In the genomic region with DNA sequence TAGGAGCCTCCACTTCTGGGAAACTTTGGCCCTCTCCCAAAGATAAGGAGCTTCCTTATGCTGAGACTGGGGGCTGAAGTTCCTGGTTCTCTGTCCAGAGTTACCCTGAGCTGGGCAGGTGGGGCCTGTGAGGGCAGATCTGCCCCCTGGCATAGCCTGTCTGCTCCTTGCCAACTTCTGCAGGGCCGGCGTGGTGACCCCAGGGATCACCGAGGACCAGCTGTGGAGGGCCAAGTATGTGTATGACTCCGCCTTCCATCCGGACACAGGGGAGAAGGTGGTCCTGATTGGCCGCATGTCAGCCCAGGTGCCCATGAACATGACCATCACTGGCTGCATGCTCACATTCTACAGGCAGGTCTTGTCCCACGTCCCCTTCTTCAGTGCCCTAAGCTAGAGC, we compare ENCODE assay signal across 20 cellular contexts. TPM values are rescaled to one million over a fixed set of nuclear protein-coding genes. Genes with fewer than 3 reads are reported as not detected.
DNase-seq lines count a peak whose midpoint lies in the region; TF ChIP-seq lines count a peak whose summit lies in the region.
"Had no signal": no experiment of that assay in that cellular context is flagged by ENCODE, and none has a peak within 500 bp of the region (broad histone marks: within the 10 kb centered on the region; RNA-seq: fewer than 3 reads in every experiment).

No MANE protein-coding gene starts in this region.

- H3K27me3 Mint-ChIP-seq in T-helper 1 cell treated with Interleukin-12 subunit alpha and Interleukin-12 subunit beta and Interleukin-4 antibody, amounts not matched to agents 30 μg/mL and 1 μg/mL, for 36 hours (ENCODE audit: low read depth) = no peaks in the 10 kb centered on the region
- H3K27me3 Mint-ChIP-seq in endodermal cell (ENCODE audit: insufficient read depth) = peaks cover 90% of the 10 kb centered on the region
- H3K27me3 Mint-ChIP-seq: B cell; CD4-positive, alpha-beta T cell had no signal

- peaks cover 17% of the 10 kb centered on the region for H3K4me1 Mint-ChIP-seq in T-helper 1 cell treated with Interleukin-12 subunit alpha and Interleukin-12 subunit beta and Interleukin-4 antibody, amounts not matched to agents 30 μg/mL and 1 μg/mL, for 36 hours (ENCODE audit: low read depth)
- H3K4me1 Mint-ChIP-seq in endodermal cell = peaks cover 14% of the 10 kb centered on the region

- H3K27ac ChIP-seq in hepatocyte (peak overlapping the region; percentile 62), neuronal stem cell (replicated peaks; ENCODE audit: low read length) (no peak overlapping the region), spleen (no peak overlapping the region), breast epithelium (no peak overlapping the region), endodermal cell (ENCODE audit: low read depth, low read length) (no peak overlapping the region), trophoblast cell (ENCODE audit: low read depth, low read length) (no peak overlapping the region)
- H3K27ac ChIP-seq: 22Rv1; A549; BLaER1 treated with 17β-estradiol and CSF1 and Interleukin-3, amounts not matched to agents 10 nM and 100 nM; C4-2B had no signal

- H3K27me3 ChIP-seq in hepatocyte (no peaks in the 10 kb centered on the region), neuronal stem cell (ENCODE audit: control insufficient read depth in 3 of 3, insufficient read depth in 3 of 3, low read depth in 1 of 3, low read length in 3 of 3) (peaks cover 11 to 56% (median 45%) of the 10 kb centered on the region in 3 experiments), spleen (replicated peaks in 1 of 7) (peaks cover 0 to 6% (median 0%) of the 10 kb centered on the region in 7 donors), breast epithelium (no peaks in the 10 kb centered on the region), endodermal cell (ENCODE audit: control insufficient read depth, insufficient read depth, low read length, poor library complexity, severe bottlenecking) (peaks cover 98% of the 10 kb centered on the region), trophoblast cell (ENCODE audit: insufficient read depth, low read length) (no peaks in the 10 kb centered on the region)
- H3K27me3 ChIP-seq: BLaER1 treated with 17β-estradiol and CSF1 and Interleukin-3, amounts not matched to agents 10 nM and 100 nM had no signal

- H3K79me1 ChIP-seq in neuronal stem cell (ENCODE audit: low read depth, low read length) = no peaks in the 10 kb centered on the region
- H3K79me1 ChIP-seq in trophoblast cell (ENCODE audit: low read length) = peaks cover 9% of the 10 kb centered on the region

- no peak overlapping the region for H3K18ac ChIP-seq in neuronal stem cell (ENCODE audit: low read length)
- no peak overlapping the region for H3K18ac ChIP-seq in trophoblast cell (ENCODE audit: low read length)

- H3K14ac ChIP-seq in neuronal stem cell (ENCODE audit: low read length) (peak overlapping the region; percentile 60), trophoblast cell (ENCODE audit: low read length) (no peak overlapping the region)

- H3K4me1 ChIP-seq in hepatocyte (ENCODE audit: insufficient read depth) (peaks cover 27% of the 10 kb centered on the region), neuronal stem cell (ENCODE audit: control insufficient read depth in 2 of 2, insufficient read depth in 1 of 2, low read depth in 1 of 2, low read length in 2 of 2) (peaks cover 20 to 22% of the 10 kb centered on the region in 2 donors), spleen (peaks cover 6 to 38% (median 24%) of the 10 kb centered on the region in 6 donors), breast epithelium (peaks cover 5% of the 10 kb centered on the region in 2 donors), endodermal cell (ENCODE audit: control insufficient read depth, insufficient read depth, low read length) (peaks cover 4% of the 10 kb centered on the region), trophoblast cell (ENCODE audit: control insufficient read depth in 1 of 2, insufficient read depth in 2 of 2, low read length in 2 of 2) (peaks cover 12 to 20% of the 10 kb centered on the region in 2 experiments)

- no peak for DNase-seq in T-helper 1 cell
- no peak for DNase-seq in hepatocyte (ENCODE audit: low spot score)
- DNase-seq in neuronal stem cell (ENCODE audit: low spot score) = no peak
- peak; percentile 59 for DNase-seq in spleen
- DNase-seq in breast epithelium (ENCODE audit: low spot score in 2 of 2) = no peak
- no peak for DNase-seq in endodermal cell
- DNase-seq in trophoblast cell = no peak
- DNase-seq: AML-193; Caco-2; Calu3; CD4-positive, alpha-beta T cell; CD8-positive, alpha-beta T cell; DMS79 treated with DMSO at 0.1 percent for 48 hours; GF-D8 had no signal

- H4K91ac ChIP-seq in neuronal stem cell (ENCODE audit: low read depth, low read length, poor library complexity) = no peak overlapping the region
- no peak overlapping the region for H4K91ac ChIP-seq in trophoblast cell (ENCODE audit: low read depth, low read length)

- H2BK120ac ChIP-seq in neuronal stem cell (ENCODE audit: low read depth, low read length) (peak overlapping the region; percentile 92), trophoblast cell (ENCODE audit: insufficient read depth, low read length, poor library complexity) (no peak overlapping the region)

- no peaks in the 10 kb centered on the region for H3K36me3 ChIP-seq in hepatocyte (replicated peaks; ENCODE audit: insufficient read depth, low read depth)
- H3K36me3 ChIP-seq in neuronal stem cell (replicated peaks in 1 of 2; ENCODE audit: control insufficient read depth in 2 of 2, insufficient read depth in 2 of 2, low read length in 2 of 2) = no peaks in the 10 kb centered on the region
- peaks cover 5 to 59% (median 49%) of the 10 kb centered on the region in 6 donors for H3K36me3 ChIP-seq in spleen
- H3K36me3 ChIP-seq in breast epithelium = no peaks in the 10 kb centered on the region
- H3K36me3 ChIP-seq in endodermal cell (ENCODE audit: control insufficient read depth, insufficient read depth, low read length) = no peaks in the 10 kb centered on the region
- H3K36me3 ChIP-seq in trophoblast cell (ENCODE audit: control insufficient read depth in 1 of 2, insufficient read depth in 2 of 2, low read length in 2 of 2) = peaks cover 21 to 25% of the 10 kb centered on the region in 2 experiments

- H2BK12ac ChIP-seq in neuronal stem cell (ENCODE audit: low read length) = no peak overlapping the region
- no peak overlapping the region for H2BK12ac ChIP-seq in trophoblast cell (ENCODE audit: low read length)

- no peak for TF ChIP-seq CTCF in hepatocyte (IDR thresholded peaks at IDR 0.05; ENCODE audit: poor library complexity)
- no peak for TF ChIP-seq CTCF in spleen (IDR thresholded peaks at IDR 0.05 in 8 of 11, conservative IDR thresholded peaks at IDR 0.05 in 3 of 11)
- no peak for TF ChIP-seq CTCF in breast epithelium (IDR thresholded peaks at IDR 0.05)
- TF ChIP-seq CTCF in endodermal cell (conservative IDR thresholded peaks at IDR 0.05) = no peak

- H3K9ac ChIP-seq in neuronal stem cell (ENCODE audit: low read depth, low read length, poor library complexity) = no peak overlapping the region
- no peak overlapping the region for H3K9ac ChIP-seq in endodermal cell (ENCODE audit: extremely low read depth, low read length, poor library complexity, severe bottlenecking)
- no peak overlapping the region for H3K9ac ChIP-seq in trophoblast cell (ENCODE audit: low read length)

- H4K20me1 ChIP-seq in hepatocyte (ENCODE audit: insufficient read depth, poor library complexity, severe bottlenecking) = no peaks in the 10 kb centered on the region

- H3K4me2 ChIP-seq in hepatocyte (peak overlapping the region; percentile 47), neuronal stem cell (ENCODE audit: insufficient read depth, low read length, poor library complexity, severe bottlenecking) (no peak overlapping the region), trophoblast cell (ENCODE audit: low read length) (no peak overlapping the region)
- H3K4me2 ChIP-seq: A549 had no signal

- H3K27ac Mint-ChIP-seq in T-helper 1 cell treated with Interleukin-12 subunit alpha and Interleukin-12 subunit beta and Interleukin-4 antibody, amounts not matched to agents 30 μg/mL and 1 μg/mL, for 36 hours = peak overlapping the region; percentile 28
- no peak overlapping the region for H3K27ac Mint-ChIP-seq in endodermal cell
- H3K27ac Mint-ChIP-seq: B cell; CD8-positive, alpha-beta T cell had no signal

- H2AFZ ChIP-seq in hepatocyte (no peak overlapping the region), neuronal stem cell (ENCODE audit: low read length) (no peak overlapping the region), trophoblast cell (ENCODE audit: insufficient read depth, low read length, poor library complexity) (no peak overlapping the region)

- H2BK5ac ChIP-seq in neuronal stem cell (ENCODE audit: low read length) = no peak overlapping the region
- H2BK5ac ChIP-seq in trophoblast cell (ENCODE audit: low read depth, low read length, poor library complexity) = no peak overlapping the region

- no peak overlapping the region for H3K23ac ChIP-seq in neuronal stem cell (ENCODE audit: low read depth, low read length, poor library complexity)
- H3K23ac ChIP-seq in trophoblast cell (ENCODE audit: low read length) = no peak overlapping the region

- H3K9me3 ChIP-seq in hepatocyte (ENCODE audit: low read depth) = no peaks in the 10 kb centered on the region
- H3K9me3 ChIP-seq in neuronal stem cell (replicated peaks in 1 of 2; ENCODE audit: control insufficient read depth in 2 of 2, insufficient read depth in 1 of 2, low read depth in 1 of 2, low read length in 2 of 2) = peaks cover 0 to 2% of the 10 kb centered on the region in 2 donors
- no peaks in the 10 kb centered on the region for H3K9me3 ChIP-seq in spleen
- H3K9me3 ChIP-seq in breast epithelium = no peaks in the 10 kb centered on the region
- H3K9me3 ChIP-seq in endodermal cell (ENCODE audit: control insufficient read depth, low read length) = no peaks in the 10 kb centered on the region
- no peaks in the 10 kb centered on the region for H3K9me3 ChIP-seq in trophoblast cell (ENCODE audit: insufficient read depth, low read depth, low read length)
- H3K9me3 ChIP-seq: A549; BLaER1 treated with 17β-estradiol and CSF1 and Interleukin-3, amounts not matched to agents 10 nM and 100 nM; Caco-2 had no signal

- H2BK15ac ChIP-seq in neuronal stem cell (ENCODE audit: low read length) = no peak overlapping the region

- intact Hi-C loops in spleen (cut with DNase I; ENCODE audit: low total_unique reads) = no loop called here
- intact Hi-C loops in breast epithelium (cut with DNase I; ENCODE audit: low total_unique reads) = no loop called here

- no peak overlapping the region for H4K8ac ChIP-seq in neuronal stem cell (ENCODE audit: low read depth, low read length)
- no peak overlapping the region for H4K8ac ChIP-seq in trophoblast cell (ENCODE audit: low read depth, low read length)

- H3K4me3 ChIP-seq in hepatocyte = no peak overlapping the region
- H3K4me3 ChIP-seq in neuronal stem cell (ENCODE audit: low read length in 2 of 2) = no peak overlapping the region
- H3K4me3 ChIP-seq in spleen = no peak overlapping the region
- no peak overlapping the region for H3K4me3 ChIP-seq in breast epithelium
- no peak overlapping the region for H3K4me3 ChIP-seq in endodermal cell (ENCODE audit: low read length)
- no peak overlapping the region for H3K4me3 ChIP-seq in trophoblast cell (ENCODE audit: low read depth, low read length)
- H3K4me3 ChIP-seq: A549; BLaER1 treated with 17β-estradiol and CSF1 and Interleukin-3, amounts not matched to agents 10 nM and 100 nM had no signal

- no peak overlapping the region for H3K4ac ChIP-seq in neuronal stem cell (ENCODE audit: low read length)
- no peak overlapping the region for H3K4ac ChIP-seq in trophoblast cell (ENCODE audit: low read depth, low read length)

- 95% methylated on average over 6 of the region's 7 CpGs for WGBS in hepatocyte (ENCODE audit: low lambda C conversion rate, missing lambda C conversion rate)
- WGBS in neuronal stem cell (ENCODE audit: extremely low coverage in 2 of 2, insufficient read length in 2 of 2, insufficient replicate concordance in 1 of 2), 2 donors = no CpG with 5 or more reads among the region's 7 CpGs
- WGBS in spleen, 5 donors = 92 to 95% (median 92%) methylated on average over 5 to 7 of the region's 7 CpGs
- 87 to 89% methylated on average over 4 to 7 of the region's 7 CpGs for WGBS in endodermal cell (ENCODE audit: insufficient coverage in 1 of 2, insufficient read length in 1 of 2), 2 experiments
- WGBS in trophoblast cell (ENCODE audit: extremely low coverage, insufficient coverage, insufficient read length) = no CpG with 5 or more reads among the region's 7 CpGs

- peaks cover 32% of the 10 kb centered on the region for H3K36me3 Mint-ChIP-seq in T-helper 1 cell treated with Interleukin-12 subunit alpha and Interleukin-12 subunit beta and Interleukin-4 antibody, amounts not matched to agents 30 μg/mL and 1 μg/mL, for 36 hours (ENCODE audit: low read depth)
- no peaks in the 10 kb centered on the region for H3K36me3 Mint-ChIP-seq in endodermal cell (ENCODE audit: low read depth)

- H3K9me3 Mint-ChIP-seq in T-helper 1 cell treated with Interleukin-12 subunit alpha and Interleukin-12 subunit beta and Interleukin-4 antibody, amounts not matched to agents 30 μg/mL and 1 μg/mL, for 36 hours = no peaks in the 10 kb centered on the region
- no peaks in the 10 kb centered on the region for H3K9me3 Mint-ChIP-seq in endodermal cell
- H3K9me3 Mint-ChIP-seq: CD4-positive, alpha-beta T cell; CD8-positive, alpha-beta T cell had no signal

- H2AK5ac ChIP-seq in neuronal stem cell (ENCODE audit: low read depth, low read length) (no peak overlapping the region), trophoblast cell (ENCODE audit: low read length) (no peak overlapping the region)

- no peaks in the 10 kb centered on the region for H3K9me2 ChIP-seq in hepatocyte (replicated peaks; ENCODE audit: insufficient read depth)

- no peak overlapping the region for H4K12ac ChIP-seq in trophoblast cell (ENCODE audit: low read depth, low read length)

- peaks cover 16% of the 10 kb centered on the region for H3K79me2 ChIP-seq in hepatocyte
- H3K79me2 ChIP-seq in trophoblast cell (ENCODE audit: control insufficient read depth, insufficient read depth, low read length, poor library complexity) = no peaks in the 10 kb centered on the region

- H3K4me3 Mint-ChIP-seq in T-helper 1 cell treated with Interleukin-12 subunit alpha and Interleukin-12 subunit beta and Interleukin-4 antibody, amounts not matched to agents 30 μg/mL and 1 μg/mL, for 36 hours = no peak overlapping the region
- no peak overlapping the region for H3K4me3 Mint-ChIP-seq in endodermal cell
- H3K4me3 Mint-ChIP-seq: B cell; CD8-positive, alpha-beta T cell had no signal

- TF ChIP-seq POLR2A in spleen (IDR thresholded peaks at IDR 0.05) = no peak
- TF ChIP-seq POLR2A in breast epithelium (IDR thresholded peaks at IDR 0.05) = no peak

RNA-seq across cellular contexts. Expression of a gene that starts 4.3 kb away (rescaled TPM):
- total RNA-seq in hepatocyte (92.4 and 102 TPM in 2 replicates), spleen (10 to 100 TPM; 35.6 to 70.0 (median 44.3) TPM), breast epithelium (10 to 100 TPM; 63.7 to 90.4 (median 75.7) TPM), endodermal cell (1 to 10 TPM; 1.8 to 2.1 TPM)
- polyA plus RNA-seq in hepatocyte (93.6 and 126 TPM in 2 replicates), spleen (10 to 100 TPM in 2 of 3 donors, 1 to 10 TPM in 1; 7.9 to 16.6 (median 10.8) TPM)
- polyA plus RNA-seq in neuronal stem cell (2013, experiment 1 of 2) = 0.06 TPM
- 0.11 TPM for polyA plus RNA-seq in neuronal stem cell (2013, experiment 2 of 2)
- polyA plus RNA-seq in endodermal cell (2013, experiment 1 of 2) = 3.2 TPM
- 4.1 TPM for polyA plus RNA-seq in endodermal cell (2013, experiment 2 of 2)
- 20.6 and 20.8 TPM in 2 replicates for polyA plus RNA-seq in trophoblast cell (2013)

RNA-seq across cellular contexts. Expression of a gene that starts 4.4 kb away (rescaled TPM):
- total RNA-seq in hepatocyte (2.5 and 6.0 TPM in 2 replicates), spleen (1 to 10 TPM in 5 of 7 donors, under 1 TPM in 2; 0.42 to 2.3 (median 1.6) TPM), breast epithelium (1 to 10 TPM in 1 of 3 donors, under 1 TPM in 2; 0.48 to 2.3 (median 0.66) TPM), endodermal cell (1 to 10 TPM in 1 of 2 donors, under 1 TPM in 1; 0.49 to 1.1 TPM)
- polyA plus RNA-seq in hepatocyte (8.4 and 10.5 TPM in 2 replicates), spleen (under 1 TPM; 0.17 to 0.77 (median 0.30) TPM)
- 0.29 TPM for polyA plus RNA-seq in neuronal stem cell (2013, experiment 1 of 2)
- 0.33 TPM for polyA plus RNA-seq in neuronal stem cell (2013, experiment 2 of 2)
- 0.53 TPM for polyA plus RNA-seq in endodermal cell (2013, experiment 1 of 2)
- polyA plus RNA-seq in endodermal cell (2013, experiment 2 of 2) = 0.50 TPM
- 0.68 and 0.79 TPM in 2 replicates for polyA plus RNA-seq in trophoblast cell (2013)

RNA-seq across cellular contexts. Expression of a gene that starts 26.5 kb away (rescaled TPM):
- total RNA-seq in hepatocyte = 31.9 and 34.8 TPM in 2 replicates
- 18.2 and 19.5 TPM in 2 replicates for polyA plus RNA-seq in hepatocyte
- 3.0 TPM for polyA plus RNA-seq in neuronal stem cell (2013, experiment 1 of 2)
- 2.4 TPM for polyA plus RNA-seq in neuronal stem cell (2013, experiment 2 of 2)
- total RNA-seq in spleen = 10 to 100 TPM; 15.1 to 67.3 (median 57.3) TPM
- polyA plus RNA-seq in spleen = 10 to 100 TPM; 11.6 to 32.5 (median 15.5) TPM
- total RNA-seq in breast epithelium = 1 to 10 TPM; 2.8 to 4.9 (median 4.5) TPM
- total RNA-seq in endodermal cell = 10 to 100 TPM in 1 of 2 donors, 1 to 10 TPM in 1; 5.2 to 10.0 TPM
- polyA plus RNA-seq in endodermal cell (2013, experiment 1 of 2) = 3.3 TPM
- 3.4 TPM for polyA plus RNA-seq in endodermal cell (2013, experiment 2 of 2)
- polyA plus RNA-seq in trophoblast cell (2013) = 1.6 and 1.7 TPM in 2 replicates
- total RNA-seq: CD4-positive, alpha-beta T cell; CD8-positive, alpha-beta T cell had no signal

RNA-seq across cellular contexts. Expression of a gene that starts 35.7 kb away (rescaled TPM):
- total RNA-seq in hepatocyte = 62.9 and 73.6 TPM in 2 replicates
- polyA plus RNA-seq in hepatocyte = 88.5 and 90.7 TPM in 2 replicates
- 75.1 TPM for polyA plus RNA-seq in neuronal stem cell (2013, experiment 1 of 2)
- polyA plus RNA-seq in neuronal stem cell (2013, experiment 2 of 2) = 76.2 TPM
- total RNA-seq in spleen = 10 to 100 TPM; 40.9 to 76.6 (median 56.9) TPM
- polyA plus RNA-seq in spleen = 10 to 100 TPM; 21.8 to 55.3 (median 25.9) TPM
- 10 to 100 TPM; 44.0 to 67.5 (median 61.3) TPM for total RNA-seq in breast epithelium
- total RNA-seq in endodermal cell = 10 to 100 TPM; 76.8 to 85.9 TPM
- 81.0 TPM for polyA plus RNA-seq in endodermal cell (2013, experiment 1 of 2)
- polyA plus RNA-seq in endodermal cell (2013, experiment 2 of 2) = 75.3 TPM
- polyA plus RNA-seq in trophoblast cell (2013) = 57.1 and 58.4 TPM in 2 replicates

RNA-seq across cellular contexts. Expression of a gene that starts 48.0 kb away (rescaled TPM):
- total RNA-seq in hepatocyte = 3.2 and 5.0 TPM in 2 replicates
- polyA plus RNA-seq in hepatocyte = 4.0 and 5.1 TPM in 2 replicates
- polyA plus RNA-seq in neuronal stem cell (2013, experiment 1 of 2) = 7.5 TPM
- polyA plus RNA-seq in neuronal stem cell (2013, experiment 2 of 2) = 7.0 TPM
- total RNA-seq in spleen = 1 to 10 TPM; 5.6 to 9.4 (median 8.5) TPM
- 1 to 10 TPM; 7.4 to 9.9 (median 7.9) TPM for polyA plus RNA-seq in spleen
- total RNA-seq in breast epithelium = 1 to 10 TPM; 3.4 to 7.5 (median 5.3) TPM
- 10 to 100 TPM; 11.2 to 15.1 TPM for total RNA-seq in endodermal cell
- polyA plus RNA-seq in endodermal cell (2013, experiment 1 of 2) = 13.7 TPM
- polyA plus RNA-seq in endodermal cell (2013, experiment 2 of 2) = 11.1 TPM
- polyA plus RNA-seq in trophoblast cell (2013) = 5.5 TPM in 2 replicates

Comparison
In these comparisons a context has a peak if more than half of its experiments do, and no peak if none do; other contexts are left out.
1. RNA of a gene that starts 4.3 kb away (total RNA-seq): 92.4 to 102 TPM in hepatocyte, 63.7 to 90.4 TPM in breast epithelium and 35.6 to 70.0 TPM in spleen; 1.8 to 2.1 TPM in endodermal cell; every median in the first group is over 10 times any median in the second.